Comparison of ENCODE assay signal across 16 cellular contexts in the genomic region with DNA sequence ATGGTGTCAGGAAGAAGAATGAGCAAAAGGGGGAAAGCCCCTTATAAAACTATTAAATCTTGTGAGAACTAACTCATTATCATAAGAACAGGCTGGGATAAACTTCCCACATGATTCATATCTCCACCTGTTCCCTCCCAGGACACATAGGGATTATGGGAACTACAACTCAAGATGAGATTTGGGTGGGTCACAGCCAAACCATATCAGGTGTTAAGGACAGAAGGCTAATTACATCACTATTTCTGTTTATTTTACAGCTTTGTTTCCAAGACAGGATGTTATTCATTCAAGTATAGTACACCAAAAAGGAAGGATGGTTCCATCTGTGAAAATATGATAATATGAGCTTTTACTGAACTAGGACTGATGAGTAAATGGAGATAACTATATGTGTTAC.
"Had no signal": no experiment of that assay in that cellular context is flagged by ENCODE, and none has a peak within 500 bp of the region (broad histone marks: within the 10 kb centered on the region; RNA-seq: fewer than 3 reads in every experiment).

No MANE protein-coding gene starts in this region.

- DNase-seq: activated CD4-positive, alpha-beta T cell treated with anti-CD3 and anti-CD28 coated beads for 4 hours; activated CD8-positive, alpha-beta memory T cell treated with anti-CD3 and anti-CD28 coated beads, Interleukin-2, amount 50 U/mL, for 4 hours; activated CD8-positive, alpha-beta T cell treated with anti-CD3 and anti-CD28 coated beads for 36 hours; activated naive CD4-positive, alpha-beta T cell treated with anti-CD3 and anti-CD28 coated beads for 36 hours; dorsolateral prefrontal cortex; gastrocnemius medialis; kidney; left ventricle myocardium superior; stimulated activated CD4-positive, alpha-beta T cell treated with anti-CD3 and anti-CD28 coated beads, Interleukin-4, amount 100 ng/mL, for 1 hour; stimulated activated CD8-positive, alpha-beta memory T cell treated with anti-CD3 and anti-CD28 coated beads, Interleukin-4, amount 100 ng/mL, for 48 hours; stimulated activated naive CD8-positive, alpha-beta T cell treated with anti-CD3 and anti-CD28 coated beads, Interleukin-15, Interleukin-2, amounts not matched to agents 100 U/mL and 50 U/mL, for 24 hours; upper lobe of left lung had no signal

- H3K27me3 Mint-ChIP-seq: activated CD8-positive, alpha-beta T cell treated with anti-CD3 and anti-CD28 coated beads for 36 hours had no signal

- H3K4me3 ChIP-seq: dorsolateral prefrontal cortex, gastrocnemius medialis, suprapubic skin, upper lobe of left lung had no signal

- H3K27ac ChIP-seq: dorsolateral prefrontal cortex, gastrocnemius medialis, suprapubic skin, upper lobe of left lung had no signal

- FAIRE-seq: kidney had no signal

- H3K4me1 Mint-ChIP-seq: central memory CD8-positive, alpha-beta T cell; neural crest cell had no signal

- H3K4me1 ChIP-seq: gastrocnemius medialis, suprapubic skin, upper lobe of left lung had no signal

- H3K9me3 Mint-ChIP-seq: activated naive CD4-positive, alpha-beta T cell treated with anti-CD3 and anti-CD28 coated beads for 36 hours; central memory CD8-positive, alpha-beta T cell; T-helper 1 cell treated with Interleukin-12 subunit alpha and Interleukin-12 subunit beta and Interleukin-4 antibody, amounts not matched to agents 30 μg/mL and 1 μg/mL, for 36 hours had no signal

- H3K9me3 ChIP-seq: gastrocnemius medialis, suprapubic skin, upper lobe of left lung had no signal

- ATAC-seq: activated CD8-positive, alpha-beta T cell treated with anti-CD3 and anti-CD28 coated beads for 36 hours; gastrocnemius medialis; left ventricle myocardium superior; stimulated activated naive CD8-positive, alpha-beta T cell treated with anti-CD3 and anti-CD28 coated beads, Interleukin-15, Interleukin-2, amounts not matched to agents 100 U/mL and 50 U/mL, for 24 hours had no signal

- H3K4me3 Mint-ChIP-seq: activated CD8-positive, alpha-beta T cell treated with anti-CD3 and anti-CD28 coated beads for 36 hours; activated naive CD4-positive, alpha-beta T cell treated with anti-CD3 and anti-CD28 coated beads for 36 hours; central memory CD8-positive, alpha-beta T cell; neural crest cell; T-helper 1 cell treated with Interleukin-12 subunit alpha and Interleukin-12 subunit beta and Interleukin-4 antibody, amounts not matched to agents 30 μg/mL and 1 μg/mL, for 36 hours had no signal

- H3K36me3 ChIP-seq: gastrocnemius medialis, suprapubic skin, upper lobe of left lung had no signal

- H3K27ac Mint-ChIP-seq: activated CD8-positive, alpha-beta T cell treated with anti-CD3 and anti-CD28 coated beads for 36 hours; activated naive CD4-positive, alpha-beta T cell treated with anti-CD3 and anti-CD28 coated beads for 36 hours; T-helper 1 cell treated with Interleukin-12 subunit alpha and Interleukin-12 subunit beta and Interleukin-4 antibody, amounts not matched to agents 30 μg/mL and 1 μg/mL, for 36 hours had no signal

- H3K27me3 ChIP-seq: dorsolateral prefrontal cortex, gastrocnemius medialis, suprapubic skin, upper lobe of left lung had no signal
